2 cellular contexts compared by ENCODE assay signal in the genomic region with DNA sequence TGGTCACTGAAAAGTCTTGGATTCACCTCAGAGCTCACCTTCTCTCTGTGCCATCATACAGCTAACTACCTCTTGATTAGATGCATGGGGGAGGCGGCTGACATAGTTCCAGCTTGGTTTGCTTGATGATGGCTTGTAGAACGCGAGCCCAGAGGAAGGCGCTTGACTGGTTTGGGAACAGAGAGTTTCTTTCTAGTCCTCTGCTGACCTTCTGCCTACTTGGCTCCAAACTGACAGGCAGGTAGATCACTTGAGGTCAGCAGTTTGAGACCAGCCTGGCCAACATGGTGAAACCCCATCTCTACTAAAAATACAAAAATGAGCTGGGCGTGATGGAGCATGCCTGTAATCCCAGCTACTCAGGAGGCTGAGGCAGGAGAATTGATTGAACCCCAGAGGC. TPM values are rescaled to one million over a fixed set of nuclear protein-coding genes. Genes with fewer than 3 reads are reported as not detected.
"Had no signal": no experiment of that assay in that cellular context is flagged by ENCODE, and none has a peak within 500 bp of the region (broad histone marks: within the 10 kb centered on the region; RNA-seq: fewer than 3 reads in every experiment).

No MANE protein-coding gene starts in this region.

RNA-seq across cellular contexts. Expression of a gene that starts 36.9 kb away (rescaled TPM):
- total RNA-seq: LHCN-M2, NCI-H460 had no signal
